ENCODE assay signal across 10 cellular contexts in genomic region chr10:70494536-70494935, GRCh38. TPM values are rescaled to one million over a fixed set of nuclear protein-coding genes. Genes with fewer than 3 reads are reported as not detected.
DNase-seq lines count a peak whose midpoint lies in the region; ATAC-seq and TF ChIP-seq lines count a peak whose summit lies in the region.
"Had no signal": no experiment of that assay in that cellular context is flagged by ENCODE, and none has a peak within 500 bp of the region (broad histone marks: within the 10 kb centered on the region; RNA-seq: fewer than 3 reads in every experiment).

No MANE protein-coding gene starts in this region.

- H3K27ac ChIP-seq in DND-41 (ENCODE audit: low read length) (peak overlapping the region; percentile 51; the same call in 1 of the 2 replicates), HEK293 (ENCODE audit: extremely low read depth, low read depth, low read length) (no peak overlapping the region), foreskin keratinocyte (no peak overlapping the region), mammary epithelial cell (ENCODE audit: insufficient read depth, low read depth, low read length) (no peak overlapping the region), PC-3 (ENCODE audit: low read length) (no peak overlapping the region)

- no peaks in the 10 kb centered on the region for H3K9me2 ChIP-seq in PC-3 (replicated peaks; ENCODE audit: low read length)

- H2AFZ ChIP-seq in DND-41 (ENCODE audit: low read depth, low read length) (no peak overlapping the region), mammary epithelial cell (ENCODE audit: low read depth, low read length) (no peak overlapping the region), PC-3 (ENCODE audit: low read length) (no peak overlapping the region)

- H3K9ac ChIP-seq in DND-41 (ENCODE audit: low read depth, low read length) (no peak overlapping the region), mammary epithelial cell (ENCODE audit: insufficient read depth, low read length) (no peak overlapping the region), PC-3 (ENCODE audit: low read length) (no peak overlapping the region)

- dilution Hi-C loops in mammary epithelial cell (cut with HindIII; ENCODE audit: low sequenced_read_pairs): no loop called here

- H3K79me2 ChIP-seq in DND-41 (ENCODE audit: insufficient read depth, low read length) (no peaks in the 10 kb centered on the region), mammary epithelial cell (ENCODE audit: insufficient read depth, low read length) (no peaks in the 10 kb centered on the region), PC-3 (ENCODE audit: low read length) (no peaks in the 10 kb centered on the region)

- intact Hi-C loops in mammary epithelial cell (cut with micrococcal nuclease): no loop called here
- intact Hi-C loops in PC-3 (cut with micrococcal nuclease): no loop called here

- peaks cover 0 to 12% (median 5%) of the 10 kb centered on the region in 5 donors for H3K27me3 Mint-ChIP-seq in naive thymus-derived CD8-positive, alpha-beta T cell

- H3K4me2 ChIP-seq in DND-41 (ENCODE audit: insufficient read depth, low read length): no peak overlapping the region
- no peak overlapping the region for H3K4me2 ChIP-seq in mammary epithelial cell (ENCODE audit: insufficient read depth, low read depth, low read length)
- H3K4me2 ChIP-seq in PC-3 (ENCODE audit: low read length): no peak overlapping the region

- no peaks in the 10 kb centered on the region for H3K9me3 Mint-ChIP-seq in naive thymus-derived CD8-positive, alpha-beta T cell

- H3F3A ChIP-seq in PC-3 (ENCODE audit: low read length, unreplicated experiment): no peaks in the 10 kb centered on the region

- H3K36me3 ChIP-seq in DND-41 (ENCODE audit: insufficient read depth, low read length): no peaks in the 10 kb centered on the region
- peaks cover 3 to 5% of the 10 kb centered on the region in 2 experiments; a peak in 2 of 3 replicates for H3K36me3 ChIP-seq in HEK293 (ENCODE audit: control insufficient read depth in 2 of 2, insufficient read depth in 1 of 2, low read length in 2 of 2)
- H3K36me3 ChIP-seq in mammary epithelial cell (ENCODE audit: insufficient read depth, low read length): no peaks in the 10 kb centered on the region
- H3K36me3 ChIP-seq in PC-3 (ENCODE audit: low read depth, low read length): no peaks in the 10 kb centered on the region

- peaks cover 15% of the 10 kb centered on the region; the same call in 1 of the 2 replicates for H4K20me1 ChIP-seq in DND-41 (ENCODE audit: insufficient read depth, low read length)
- no peaks in the 10 kb centered on the region for H4K20me1 ChIP-seq in mammary epithelial cell (ENCODE audit: insufficient read depth, low read length)
- no peaks in the 10 kb centered on the region for H4K20me1 ChIP-seq in PC-3 (ENCODE audit: low read length)

- in situ Hi-C loops in mammary epithelial cell (cut with MboI; ENCODE audit: low sequenced_read_pairs in 2 of 2): no loop called here

- DNase-seq in DND-41 (peak; percentile 24), NCI-H1092 (lab: John Stamatoyannopoulos, UW) (no peak), foreskin keratinocyte (no peak), mammary epithelial cell (no peak), PC-3 (no peak)
- peak; percentile 32 for DNase-seq in activated CD8-positive, alpha-beta memory T cell treated with anti-CD3 and anti-CD28 coated beads, Interleukin-2, amount 50 U/mL, for 4 hours
- DNase-seq in naive thymus-derived CD8-positive, alpha-beta T cell: peak in 3 of 10 donors; percentile 4 to 35 (median 13)
- DNase-seq: NCI-H1417 treated with DMSO at 0.1 percent for 48 hours had no signal

- POLR2A ChIA-PET in HEK293 (lab: Yijun Ruan, JAX): no interaction called here
- POLR2A ChIA-PET in naive thymus-derived CD8-positive, alpha-beta T cell (lab: Charles Lee): interaction anchor here (0.6 kb wide), 2 partner anchors 47 to 129 kb away, joined by 3 read pairs; no protein-coding TSS in a partner anchor
- POLR2A ChIA-PET in PC-3 (lab: Charles Lee; ENCODE audit: unreplicated experiment): no interaction called here

- peaks cover 18 to 47% (median 23%) of the 10 kb centered on the region in 4 donors for H3K4me1 Mint-ChIP-seq in naive thymus-derived CD8-positive, alpha-beta T cell

- H3K4me3 Mint-ChIP-seq in naive thymus-derived CD8-positive, alpha-beta T cell: peak overlapping the region in 9 of 10 donors; percentile 37 to 60 (median 56)

- H3K27ac Mint-ChIP-seq in naive thymus-derived CD8-positive, alpha-beta T cell: peak overlapping the region in 3 of 10 donors; percentile 18 to 60 (median 54)

- H3K27me3 ChIP-seq in DND-41 (ENCODE audit: insufficient read depth, low read length, poor library complexity) (no peaks in the 10 kb centered on the region), foreskin keratinocyte (peaks cover 73% of the 10 kb centered on the region), mammary epithelial cell (ENCODE audit: insufficient read depth, low read length) (peaks cover 5% of the 10 kb centered on the region), PC-3 (ENCODE audit: low read length) (0 out of 2 replicates have a peak, but pooled peaks cover 7% of the 10 kb centered on the region)

- CTCF ChIA-PET in HEK293 (lab: Yijun Ruan, JAX): interaction anchor here (0.6 to 2.4 kb wide), 4 partner anchors 33 to 264 kb away, joined by 3 to 9 read pairs (median 3); no protein-coding TSS in a partner anchor
- CTCF ChIA-PET in mammary epithelial cell (lab: Charles Lee; ENCODE audit: low non-redundant PET): no interaction called here
- CTCF ChIA-PET in PC-3 (lab: Charles Lee): interaction anchor here (1.1 kb wide), 1 partner anchor 33 kb away, joined by 4 read pairs; no protein-coding TSS in a partner anchor

- H3K36me3 Mint-ChIP-seq in naive thymus-derived CD8-positive, alpha-beta T cell: no peaks in the 10 kb centered on the region

- BruUV-seq in mammary epithelial cell (replicated peaks; lab: Mats Ljungman, UMichigan): no TSS peak
- BruUV-seq in PC-3 (replicated peaks; lab: Mats Ljungman, UMichigan): no TSS peak

- H3K9me3 ChIP-seq in DND-41 (ENCODE audit: insufficient read depth, low read length, severe bottlenecking) (no peaks in the 10 kb centered on the region), HEK293 (ENCODE audit: control insufficient read depth, insufficient read depth, low read depth, low read length) (no peaks in the 10 kb centered on the region), mammary epithelial cell (replicated peaks; ENCODE audit: insufficient read depth, low read length) (no peaks in the 10 kb centered on the region), PC-3 (ENCODE audit: low read length) (no peaks in the 10 kb centered on the region)

- H3K4me1 ChIP-seq in DND-41 (ENCODE audit: insufficient read depth, low read length): peaks cover 14% of the 10 kb centered on the region
- H3K4me1 ChIP-seq in HEK293 (ENCODE audit: control insufficient read depth, insufficient read depth, low read length): peaks cover 3% of the 10 kb centered on the region
- H3K4me1 ChIP-seq in foreskin keratinocyte: no peaks in the 10 kb centered on the region
- H3K4me1 ChIP-seq in mammary epithelial cell (ENCODE audit: insufficient read depth, low read length): no peaks in the 10 kb centered on the region
- H3K4me1 ChIP-seq in PC-3 (ENCODE audit: insufficient read depth, low read length): no peaks in the 10 kb centered on the region

- peak; percentile 75 for ATAC-seq in DND-41 (ENCODE audit: insufficient read depth, low read depth)
- ATAC-seq in naive thymus-derived CD8-positive, alpha-beta T cell: peak; percentile 17 to 49
- no peak for ATAC-seq in foreskin keratinocyte
- no peak; the same call in 1 of the 2 replicates for ATAC-seq in PC-3

- H3K4me3 ChIP-seq in DND-41 (ENCODE audit: low read depth in 1 of 2, low read length in 2 of 2) (no peak overlapping the region), HEK293 (ENCODE audit: low read depth, low read length) (no peak overlapping the region), mammary epithelial cell (replicated peaks in 1 of 3; ENCODE audit: insufficient read depth in 1 of 3, low read depth in 2 of 3, low read length in 3 of 3) (no peak overlapping the region), PC-3 (ENCODE audit: low read length) (no peak overlapping the region)

- TF ChIP-seq CTCF in DND-41 (IDR thresholded peaks at IDR 0.05; ENCODE audit: borderline replicate concordance, extremely low read depth, low read length, poor library complexity, severe bottlenecking): no peak
- TF ChIP-seq CTCF in HEK293 (tag by site-specific recombination; IDR thresholded peaks at IDR 0.05): no peak
- no peak for TF ChIP-seq CTCF in foreskin keratinocyte (conservative IDR thresholded peaks at IDR 0.05)
- TF ChIP-seq CTCF in mammary epithelial cell (conservative IDR thresholded peaks at IDR 0.05 in 1 of 2, IDR thresholded peaks at IDR 0.05 in 1 of 2; ENCODE audit: extremely low read depth in 1 of 2, insufficient read depth in 1 of 2, low read depth in 1 of 2, low read length in 2 of 2): no peak
- TF ChIP-seq CTCF in PC-3 (conservative IDR thresholded peaks at IDR 0.05; ENCODE audit: low read depth, low read length): no peak

- 36% methylated on average over 8 of the region's 8 CpGs for WGBS in mammary epithelial cell (ENCODE audit: low coverage, missing lambda C conversion rate)

TF ChIP-seq in HEK293, 187 proteins besides CTCF, POLR2A, EP300 and RAD21 (continues in another document):
- TF ChIP-seq IKZF3 (tag by site-specific recombination; IDR thresholded peaks at IDR 0.05) (no peak), ZNF623 (tag by site-specific recombination; IDR thresholded peaks at IDR 0.05) (peak; percentile 76), ZFP41 (tag by site-specific recombination; IDR thresholded peaks at IDR 0.05; ENCODE audit: borderline replicate concordance) (no peak), KLF17 (tag by site-specific recombination; IDR thresholded peaks at IDR 0.05) (no peak)

RNA-seq across cellular contexts. Expression of gene PALD1, which starts 16.0 kb away (rescaled TPM):
- not detected for total RNA-seq in naive thymus-derived CD8-positive, alpha-beta T cell
- polyA plus RNA-seq in naive thymus-derived CD8-positive, alpha-beta T cell: under 1 TPM in 1 of 3 donors, not detected in 2; 0.27 TPM
- total RNA-seq in foreskin keratinocyte (0.04 and 0.07 TPM in 2 replicates), mammary epithelial cell (under 1 TPM in 1 of 2 donors, not detected in 1; under 0.01 TPM), PC-3 (2014; rRNA removed) (0.46 and 0.80 TPM in 2 replicates)
- polyA plus RNA-seq in foreskin keratinocyte (0.03 TPM in 1 of 2 replicates, not detected in the other), mammary epithelial cell (0.01 TPM)
- not detected for polyA minus RNA-seq in mammary epithelial cell

RNA-seq across cellular contexts. Expression of gene NODAL, which starts 53.1 kb away (rescaled TPM):
- total RNA-seq in naive thymus-derived CD8-positive, alpha-beta T cell: not detected
- not detected for polyA plus RNA-seq in naive thymus-derived CD8-positive, alpha-beta T cell
- total RNA-seq in foreskin keratinocyte (0.14 TPM in 2 replicates), mammary epithelial cell (under 1 TPM; 0.17 to 0.47 TPM), PC-3 (2014; rRNA removed) (not detected in 2 replicates)
- polyA plus RNA-seq in foreskin keratinocyte (0.12 and 0.29 TPM in 2 replicates), mammary epithelial cell (0.41 TPM)
- not detected for polyA minus RNA-seq in mammary epithelial cell
- total RNA-seq: chondrocyte had no signal

Comparison
In these comparisons a context has a peak if more than half of its experiments do, and no peak if none do; other contexts are left out.
1. ATAC-seq: peak in DND-41 (single experiment) and naive thymus-derived CD8-positive, alpha-beta T cell (2 of 2); none in foreskin keratinocyte (single experiment) and PC-3 (single experiment).
2. DNase-seq: peak in DND-41 (single experiment) and activated CD8-positive, alpha-beta memory T cell treated with anti-CD3 and anti-CD28 coated beads, Interleukin-2, amount 50 U/mL, for 4 hours (single experiment); none in NCI-H1092 (single experiment), foreskin keratinocyte (0 of 2), mammary epithelial cell (single experiment) and PC-3 (single experiment).